1 cellular context compared by ENCODE assay signal in genomic region chr9:98991981-98992884, GRCh38.
TF ChIP-seq lines count a peak whose summit lies in the region.

No MANE protein-coding gene starts in this region.

TF ChIP-seq in IMR-90, 13 proteins besides CTCF, POLR2A, EP300 and RAD21:
- TF ChIP-seq NFE2L2 (IDR thresholded peaks at IDR 0.05; ENCODE audit: low read depth, low read length), result no peak
- no peak for TF ChIP-seq MXI1 (IDR thresholded peaks at IDR 0.05; ENCODE audit: borderline replicate concordance, low read depth, low read length)
- TF ChIP-seq BHLHE40 (IDR thresholded peaks at IDR 0.05; ENCODE audit: low read depth, low read length), result no peak
- no peak for TF ChIP-seq CHD1 (IDR thresholded peaks at IDR 0.05; ENCODE audit: low read depth, low read length)
